Comparison of ENCODE assay signal across 8 cellular contexts in genomic region chr13:25232937-25233515, GRCh38. TPM values are rescaled to one million over a fixed set of nuclear protein-coding genes. Genes with fewer than 3 reads are reported as not detected.
DNase-seq lines count a peak whose midpoint lies in the region; ATAC-seq and TF ChIP-seq lines count a peak whose summit lies in the region.

No MANE protein-coding gene starts in this region.

- dilution Hi-C loops in mammary epithelial cell (cut with HindIII; ENCODE audit: low sequenced_read_pairs) = no loop called here

- no peak overlapping the region for H3K4me3 Mint-ChIP-seq in CD4-positive, alpha-beta T cell
- no peak overlapping the region for H3K4me3 Mint-ChIP-seq in mesothelial cell of epicardium
- no peak overlapping the region for H3K4me3 Mint-ChIP-seq in activated T-helper 2 cell treated with anti-CD3 and anti-CD28 coated beads, Interferon-gamma antibody, Interleukin-2, Interleukin-4, amounts not matched to agents 10 μg/mL and 5 μg/mL and 100 μg/mL, durations not matched to agents 14 hours and 24 hours and 36 hours (ENCODE audit: low read depth)

- TF ChIP-seq EP300 in ovary (IDR thresholded peaks at IDR 0.05) = no peak

- no peaks in the 10 kb centered on the region for H3K9me3 ChIP-seq in CD4-positive, alpha-beta T cell (ENCODE audit: control insufficient read depth, low read length)
- H3K9me3 ChIP-seq in mammary epithelial cell (replicated peaks; ENCODE audit: insufficient read depth, low read length) (no peaks in the 10 kb centered on the region), ovary (no peaks in the 10 kb centered on the region)

- no peaks in the 10 kb centered on the region for H3K9me3 Mint-ChIP-seq in CD4-positive, alpha-beta T cell
- no peaks in the 10 kb centered on the region for H3K9me3 Mint-ChIP-seq in mesothelial cell of epicardium
- no peaks in the 10 kb centered on the region for H3K9me3 Mint-ChIP-seq in activated T-helper 2 cell treated with anti-CD3 and anti-CD28 coated beads, Interferon-gamma antibody, Interleukin-2, Interleukin-4, amounts not matched to agents 10 μg/mL and 5 μg/mL and 100 μg/mL, durations not matched to agents 14 hours and 24 hours and 36 hours

- BruUV-seq in mammary epithelial cell (replicated peaks; lab: Mats Ljungman, UMichigan) = no TSS peak

- in situ Hi-C loops in mammary epithelial cell (cut with MboI; ENCODE audit: low sequenced_read_pairs in 2 of 2) = loop anchor here in 1 of 2 donors (10.0 kb wide), 1 partner anchor 142 kb away; the partner anchor contains the start of gene ATP8A2

- no peaks in the 10 kb centered on the region for H3K79me2 ChIP-seq in mammary epithelial cell (ENCODE audit: insufficient read depth, low read length)

- H3K36me3 Mint-ChIP-seq in CD4-positive, alpha-beta T cell (ENCODE audit: low read depth) = no peaks in the 10 kb centered on the region
- H3K36me3 Mint-ChIP-seq in mesothelial cell of epicardium = no peaks in the 10 kb centered on the region
- H3K36me3 Mint-ChIP-seq in activated T-helper 2 cell treated with anti-CD3 and anti-CD28 coated beads, Interferon-gamma antibody, Interleukin-2, Interleukin-4, amounts not matched to agents 10 μg/mL and 5 μg/mL and 100 μg/mL, durations not matched to agents 14 hours and 24 hours and 36 hours (ENCODE audit: low read depth) = no peaks in the 10 kb centered on the region

- H3K27me3 Mint-ChIP-seq in CD4-positive, alpha-beta T cell = peaks cover 13% of the 10 kb centered on the region
- peaks cover 6% of the 10 kb centered on the region for H3K27me3 Mint-ChIP-seq in mesothelial cell of epicardium (ENCODE audit: low read depth)
- H3K27me3 Mint-ChIP-seq in activated T-helper 2 cell treated with anti-CD3 and anti-CD28 coated beads, Interferon-gamma antibody, Interleukin-2, Interleukin-4, amounts not matched to agents 10 μg/mL and 5 μg/mL and 100 μg/mL, durations not matched to agents 14 hours and 24 hours and 36 hours (ENCODE audit: low read depth) = no peaks in the 10 kb centered on the region

- intact Hi-C loops in CD4-positive, alpha-beta T cell (cut with DNase I, micrococcal nuclease) = loop anchor here (1.0 to 5.0 kb wide), 2 partner anchors 142 to 144 kb away; no protein-coding TSS in a partner anchor
- intact Hi-C loops in mammary epithelial cell (cut with micrococcal nuclease) (loop anchor here (1.0 kb wide), 1 partner anchor 142 kb away; no protein-coding TSS in a partner anchor), ovary (cut with DNase I) (no loop called here)
- intact Hi-C loops in activated T-helper 2 cell treated with anti-CD3 and anti-CD28 coated beads, Interferon-gamma antibody, Interleukin-2, Interleukin-4, amounts not matched to agents 10 μg/mL and 5 μg/mL and 100 μg/mL, durations not matched to agents 14 hours and 24 hours and 36 hours (cut with micrococcal nuclease) = loop anchor here (1.0 to 2.0 kb wide), 2 partner anchors 54 to 142 kb away; partner anchors contain the start of gene MTMR6

- CTCF ChIA-PET in CD4-positive, alpha-beta T cell (lab: Charles Lee) = no interaction called here
- CTCF ChIA-PET in mammary epithelial cell (lab: Charles Lee; ENCODE audit: low non-redundant PET) = no interaction called here

- H3K4me3 ChIP-seq in mammary epithelial cell (replicated peaks in 1 of 3; ENCODE audit: insufficient read depth in 1 of 3, low read depth in 2 of 3, low read length in 3 of 3) = no peak overlapping the region
- no peak overlapping the region for H3K4me3 ChIP-seq in ovary

- H3K27me3 ChIP-seq in CD4-positive, alpha-beta T cell (ENCODE audit: control insufficient read depth, insufficient read depth, low read length) = no peaks in the 10 kb centered on the region
- no peaks in the 10 kb centered on the region for H3K27me3 ChIP-seq in mammary epithelial cell (ENCODE audit: insufficient read depth, low read length)
- H3K27me3 ChIP-seq in ovary = no peaks in the 10 kb centered on the region

- peaks cover 8% of the 10 kb centered on the region for H3K4me1 Mint-ChIP-seq in CD4-positive, alpha-beta T cell (ENCODE audit: low read depth)
- peaks cover 2% of the 10 kb centered on the region for H3K4me1 Mint-ChIP-seq in mesothelial cell of epicardium
- H3K4me1 Mint-ChIP-seq in activated T-helper 2 cell treated with anti-CD3 and anti-CD28 coated beads, Interferon-gamma antibody, Interleukin-2, Interleukin-4, amounts not matched to agents 10 μg/mL and 5 μg/mL and 100 μg/mL, durations not matched to agents 14 hours and 24 hours and 36 hours (ENCODE audit: low read depth) = no peaks in the 10 kb centered on the region

- peak; percentile 64 for TF ChIP-seq CTCF in CD4-positive, alpha-beta T cell (IDR thresholded peaks at IDR 0.05)
- peak; percentile 37 for TF ChIP-seq CTCF in GM20000 (IDR thresholded peaks at IDR 0.05; ENCODE audit: extremely low read depth, missing control alignments)
- TF ChIP-seq CTCF in mammary epithelial cell (conservative IDR thresholded peaks at IDR 0.05 in 1 of 2, IDR thresholded peaks at IDR 0.05 in 1 of 2; ENCODE audit: extremely low read depth in 1 of 2, insufficient read depth in 1 of 2, low read depth in 1 of 2, low read length in 2 of 2) = peak; percentile 49 to 56
- TF ChIP-seq CTCF in mesothelial cell of epicardium (IDR thresholded peaks at IDR 0.05; ENCODE audit: unreplicated experiment) = peak; percentile 42
- no peak for TF ChIP-seq CTCF in ovary (IDR thresholded peaks at IDR 0.05)

- no peak overlapping the region for H3K4me2 ChIP-seq in mammary epithelial cell (ENCODE audit: insufficient read depth, low read depth, low read length)

- ATAC-seq in CD4-positive, alpha-beta T cell (ENCODE audit: poor library complexity) = peak; percentile 32

- H3K9ac ChIP-seq in mammary epithelial cell (ENCODE audit: insufficient read depth, low read length) = peak overlapping the region; percentile 11

- DNase-seq in CD4-positive, alpha-beta T cell = no peak
- DNase-seq in GM20000 (ENCODE audit: low spot score) (peak; percentile 32), NCI-H524 treated with DMSO at 0.1 percent for 48 hours (lab: John Stamatoyannopoulos, UW) (peak; percentile 57), mammary epithelial cell (peak; percentile 16), mesothelial cell of epicardium (ENCODE audit: low spot score in 2 of 2, unreplicated experiment in 2 of 2) (no peak), ovary (no peak)
- DNase-seq in activated T-helper 2 cell treated with anti-CD3 and anti-CD28 coated beads, Interferon-gamma antibody, Interleukin-2, Interleukin-4, amounts not matched to agents 10 μg/mL and 5 μg/mL and 100 μg/mL, durations not matched to agents 14 hours and 24 hours and 36 hours (ENCODE audit: low spot score) = no peak
- DNase-seq in activated CD4-positive, CD25-positive, alpha-beta regulatory T cell (lab: John Stamatoyannopoulos, UW) = no peak

- H3K4me1 ChIP-seq in mammary epithelial cell (ENCODE audit: insufficient read depth, low read length) (no peaks in the 10 kb centered on the region), ovary (ENCODE audit: insufficient read depth) (no peaks in the 10 kb centered on the region)

- 50% methylated on average over 2 of the region's 2 CpGs for WGBS in mammary epithelial cell (ENCODE audit: low coverage, missing lambda C conversion rate)
- 16 to 36% (median 24%) methylated on average over 2 of the region's 2 CpGs for WGBS in ovary, 3 donors

- POLR2A ChIA-PET in CD4-positive, alpha-beta T cell (lab: Charles Lee) = no interaction called here

- no peak for TF ChIP-seq POLR2A in ovary (IDR thresholded peaks at IDR 0.05)

- no peaks in the 10 kb centered on the region for H4K20me1 ChIP-seq in mammary epithelial cell (ENCODE audit: insufficient read depth, low read length)

- H3K27ac Mint-ChIP-seq in CD4-positive, alpha-beta T cell = no peak overlapping the region
- no peak overlapping the region for H3K27ac Mint-ChIP-seq in mesothelial cell of epicardium
- no peak overlapping the region for H3K27ac Mint-ChIP-seq in activated T-helper 2 cell treated with anti-CD3 and anti-CD28 coated beads, Interferon-gamma antibody, Interleukin-2, Interleukin-4, amounts not matched to agents 10 μg/mL and 5 μg/mL and 100 μg/mL, durations not matched to agents 14 hours and 24 hours and 36 hours

- H3K27ac ChIP-seq in CD4-positive, alpha-beta T cell (ENCODE audit: low read depth, low read length) = no peak overlapping the region
- H3K27ac ChIP-seq in mammary epithelial cell (ENCODE audit: insufficient read depth, low read depth, low read length) = no peak overlapping the region
- no peak overlapping the region for H3K27ac ChIP-seq in ovary

- H2AFZ ChIP-seq in mammary epithelial cell (ENCODE audit: low read depth, low read length) = no peak overlapping the region

- H3K36me3 ChIP-seq in mammary epithelial cell (ENCODE audit: insufficient read depth, low read length) = no peaks in the 10 kb centered on the region
- H3K36me3 ChIP-seq in ovary = no peaks in the 10 kb centered on the region

RNA-seq across cellular contexts. Expression of gene MTMR6, which starts 54.3 kb away (rescaled TPM):
- total RNA-seq in CD4-positive, alpha-beta T cell = 10 to 100 TPM; 33.3 to 34.2 TPM
- total RNA-seq in mammary epithelial cell (10 to 100 TPM; 19.1 to 27.8 TPM), mesothelial cell of epicardium (11.0 to 11.5 TPM (median 11.3 TPM) in 3 replicates), ovary (10 to 100 TPM; 12.2 to 18.0 (median 13.7) TPM)
- polyA plus RNA-seq in mammary epithelial cell (9.2 TPM), ovary (10 to 100 TPM in 1 of 2 donors, 1 to 10 TPM in 1; 7.3 to 13.9 TPM)
- 11.3 TPM for polyA minus RNA-seq in mammary epithelial cell
- 16.3 and 16.5 TPM in 2 replicates for total RNA-seq in activated T-helper 2 cell treated with anti-CD3 and anti-CD28 coated beads, Interferon-gamma antibody, Interleukin-2, Interleukin-4, amounts not matched to agents 10 μg/mL and 5 μg/mL and 100 μg/mL, durations not matched to agents 14 hours and 24 hours and 36 hours

Comparison
In these comparisons a context has a peak if more than half of its experiments do, and no peak if none do; other contexts are left out.
1. DNase-seq: peak in GM20000 (single experiment), NCI-H524 treated with DMSO at 0.1 percent for 48 hours (single experiment) and mammary epithelial cell (single experiment); none in CD4-positive, alpha-beta T cell (0 of 10), mesothelial cell of epicardium (0 of 2), activated T-helper 2 cell treated with anti-CD3 and anti-CD28 coated beads, Interferon-gamma antibody, Interleukin-2, Interleukin-4, amounts not matched to agents 10 μg/mL and 5 μg/mL and 100 μg/mL, durations not matched to agents 14 hours and 24 hours and 36 hours (single experiment), activated CD4-positive, CD25-positive, alpha-beta regulatory T cell (0 of 4) and ovary (0 of 5).
2. CTCF ChIP-seq: peak in CD4-positive, alpha-beta T cell (single experiment), GM20000 (single experiment), mammary epithelial cell (2 of 2) and mesothelial cell of epicardium (single experiment); none in ovary (0 of 3).
3. intact Hi-C loops: an anchor here in CD4-positive, alpha-beta T cell (1.0 to 5.0 kb wide), mammary epithelial cell (1.0 kb wide) and activated T-helper 2 cell treated with anti-CD3 and anti-CD28 coated beads, Interferon-gamma antibody, Interleukin-2, Interleukin-4, amounts not matched to agents 10 μg/mL and 5 μg/mL and 100 μg/mL, durations not matched to agents 14 hours and 24 hours and 36 hours (1.0 to 2.0 kb wide); none called in ovary.